17 cellular contexts compared by ENCODE assay signal in genomic region chr3:111874177-111874820, GRCh38. TPM values are rescaled to one million over a fixed set of nuclear protein-coding genes. Genes with fewer than 3 reads are reported as not detected.
DNase-seq lines count a peak whose midpoint lies in the region; ATAC-seq, FAIRE-seq and TF ChIP-seq lines count a peak whose summit lies in the region.
"Had no signal": no experiment of that assay in that cellular context is flagged by ENCODE, and none has a peak within 500 bp of the region (broad histone marks: within the 10 kb centered on the region; RNA-seq: fewer than 3 reads in every experiment).

No MANE protein-coding gene starts in this region.

- no peak overlapping the region for H3K9ac ChIP-seq in HepG2 (ENCODE audit: insufficient read depth, low read depth, low read length)

- H3K4me1 ChIP-seq in ACC112 (ENCODE audit: control insufficient read depth, insufficient read depth, low read length, unreplicated experiment) (peaks cover 31% of the 10 kb centered on the region), HepG2 (ENCODE audit: insufficient read depth, low read length) (peaks cover 33% of the 10 kb centered on the region)
- H3K4me1 ChIP-seq: right lobe of liver, thyroid gland had no signal

- H3K4me3 ChIP-seq in ACC112 (ENCODE audit: low read depth, low read length), result no peak overlapping the region
- no peak overlapping the region for H3K4me3 ChIP-seq in brain microvascular endothelial cell (ENCODE audit: low read depth, low read length)
- H3K4me3 ChIP-seq in HepG2 (replicated peaks in 1 of 3; ENCODE audit: insufficient read depth in 1 of 3, low read depth in 2 of 3, low read length in 3 of 3), result no peak overlapping the region
- H3K4me3 ChIP-seq: dorsolateral prefrontal cortex, hepatocyte, right lobe of liver, thyroid gland had no signal

- no peak for FAIRE-seq in HepG2 (lab: Jason Lieb, UNC)
- FAIRE-seq: G401.6 had no signal

- peaks cover 4% of the 10 kb centered on the region for H3K36me3 ChIP-seq in ACC112 (ENCODE audit: insufficient read depth, low read length)
- peaks cover 10% of the 10 kb centered on the region for H3K36me3 ChIP-seq in brain microvascular endothelial cell (replicated peaks)
- H3K36me3 ChIP-seq in HepG2 (replicated peaks in 1 of 2; ENCODE audit: control insufficient read depth in 1 of 2, insufficient read depth in 2 of 2, low read length in 2 of 2), result 0 out of 5 replicates have a peak, but pooled peaks cover 0 to 2% of the 10 kb centered on the region in 2 experiments
- H3K36me3 ChIP-seq: right lobe of liver, thyroid gland had no signal

- no peak overlapping the region for H3K27ac Mint-ChIP-seq in activated CD8-positive, alpha-beta memory T cell treated with anti-CD3 and anti-CD28 coated beads, Interleukin-2, amount 10 ng/mL, durations not matched to agents 7 days and 5 days
- H3K27ac Mint-ChIP-seq in effector memory CD8-positive, alpha-beta T cell, result no peak overlapping the region
- no peak overlapping the region for H3K27ac Mint-ChIP-seq in glutamatergic neuron (ENCODE audit: unreplicated experiment)
- H3K27ac Mint-ChIP-seq: activated naive CD4-positive, alpha-beta T cell treated with anti-CD3 and anti-CD28 coated beads, Interleukin-2, amount 50 U/mL, for 72 hours; B cell; T-helper 17 cell had no signal

- whole genome bisulfite sequencing in HepG2 (ENCODE audit: low lambda C conversion rate), result 98% methylated on average over 2 of the region's 2 CpGs

- POLR2A ChIA-PET in HepG2 (lab: Yijun Ruan, JAX), result no interaction called here

- no peak overlapping the region for H3K4me2 ChIP-seq in HepG2 (ENCODE audit: low read depth, low read length)
- H3K4me2 ChIP-seq: hepatocyte had no signal

- no peaks in the 10 kb centered on the region for H4K20me1 ChIP-seq in HepG2 (ENCODE audit: insufficient read depth, low read length)

- H3K36me3 Mint-ChIP-seq in activated CD8-positive, alpha-beta memory T cell treated with anti-CD3 and anti-CD28 coated beads, Interleukin-2, amount 10 ng/mL, durations not matched to agents 7 days and 5 days, result no peaks in the 10 kb centered on the region
- H3K36me3 Mint-ChIP-seq in effector memory CD8-positive, alpha-beta T cell (ENCODE audit: insufficient read depth), result no peaks in the 10 kb centered on the region
- no peaks in the 10 kb centered on the region for H3K36me3 Mint-ChIP-seq in glutamatergic neuron (ENCODE audit: unreplicated experiment)
- H3K36me3 Mint-ChIP-seq: activated naive CD4-positive, alpha-beta T cell treated with anti-CD3 and anti-CD28 coated beads, Interleukin-2, amount 50 U/mL, for 72 hours had no signal

- in situ Hi-C loops in brain microvascular endothelial cell (cut with HindIII; ENCODE audit: low pct_ligation_motif_present, low sequenced_read_pairs) (no loop called here), HepG2 (cut with HindIII; ENCODE audit: extremely low pct_ligation_motif_present, low pct_unique_long_range_greater_than_20kb) (no loop called here)

- CTCF ChIA-PET in HepG2 (lab: Yijun Ruan, JAX; ENCODE audit: low intra/inter-chr PET ratio, low total read pairs), result no interaction called here
- CTCF ChIA-PET in activated CD8-positive, alpha-beta memory T cell treated with anti-CD3 and anti-CD28 coated beads, Interleukin-2, amount 10 ng/mL, durations not matched to agents 7 days and 5 days (lab: Charles Lee), result no interaction called here

- DNase-seq in HT1080 (ENCODE audit: low read depth) (peak; percentile 97), brain microvascular endothelial cell (peak; percentile 86), HepG2 (ENCODE audit: low spot score) (peak; percentile 27), glutamatergic neuron (no peak)
- no peak for DNase-seq in activated CD8-positive, alpha-beta memory T cell treated with anti-CD3 and anti-CD28 coated beads, Interleukin-2, amount 10 ng/mL, durations not matched to agents 7 days and 5 days
- no peak for DNase-seq in effector memory CD8-positive, alpha-beta T cell
- no peak for DNase-seq in stimulated activated naive CD4-positive, alpha-beta T cell (lab: John Stamatoyannopoulos, UW)
- DNase-seq: dorsolateral prefrontal cortex, NCI-H187, right lobe of liver, T-helper 17 cell, thyroid gland had no signal

- H2AFZ ChIP-seq in ACC112 (ENCODE audit: low read length, unreplicated experiment), result no peak overlapping the region
- H2AFZ ChIP-seq in HepG2 (ENCODE audit: low read length), result no peak overlapping the region
- H2AFZ ChIP-seq: hepatocyte had no signal

- ATAC-seq in HepG2, result no peak
- ATAC-seq in activated CD8-positive, alpha-beta memory T cell treated with anti-CD3 and anti-CD28 coated beads, Interleukin-2, amount 10 ng/mL, durations not matched to agents 7 days and 5 days, result no peak
- no peak for ATAC-seq in effector memory CD8-positive, alpha-beta T cell (replicated peaks)
- ATAC-seq: activated naive CD4-positive, alpha-beta T cell treated with anti-CD3 and anti-CD28 coated beads, Interleukin-2, amount 50 U/mL, for 72 hours; T-helper 17 cell had no signal

- H3K4me1 Mint-ChIP-seq in activated CD8-positive, alpha-beta memory T cell treated with anti-CD3 and anti-CD28 coated beads, Interleukin-2, amount 10 ng/mL, durations not matched to agents 7 days and 5 days, result no peaks in the 10 kb centered on the region
- H3K4me1 Mint-ChIP-seq in effector memory CD8-positive, alpha-beta T cell (ENCODE audit: low read depth in 2 of 2), result peaks cover 5 to 19% of the 10 kb centered on the region in 2 donors
- peaks cover 27% of the 10 kb centered on the region for H3K4me1 Mint-ChIP-seq in glutamatergic neuron (ENCODE audit: low read depth, unreplicated experiment)
- H3K4me1 Mint-ChIP-seq: B cell had no signal

- no peak for TF ChIP-seq POLR2A in HepG2 (IDR thresholded peaks at IDR 0.05; ENCODE audit: insufficient read depth in 1 of 2, low read depth in 2 of 2, low read length in 2 of 2)

- H3K79me2 ChIP-seq in ACC112 (ENCODE audit: control insufficient read depth, insufficient read depth, low read length, unreplicated experiment), result peaks cover 74% of the 10 kb centered on the region
- no peaks in the 10 kb centered on the region for H3K79me2 ChIP-seq in HepG2 (ENCODE audit: insufficient read depth, low read length)

- H3K9me3 Mint-ChIP-seq in activated CD8-positive, alpha-beta memory T cell treated with anti-CD3 and anti-CD28 coated beads, Interleukin-2, amount 10 ng/mL, durations not matched to agents 7 days and 5 days (ENCODE audit: low read depth), result no peaks in the 10 kb centered on the region
- H3K9me3 Mint-ChIP-seq in effector memory CD8-positive, alpha-beta T cell, result no peaks in the 10 kb centered on the region
- no peaks in the 10 kb centered on the region for H3K9me3 Mint-ChIP-seq in glutamatergic neuron (ENCODE audit: unreplicated experiment)
- H3K9me3 Mint-ChIP-seq: activated naive CD4-positive, alpha-beta T cell treated with anti-CD3 and anti-CD28 coated beads, Interleukin-2, amount 50 U/mL, for 72 hours had no signal

- H3K27ac ChIP-seq in ACC112 (ENCODE audit: low read depth, low read length) (peak overlapping the region; percentile 61), brain microvascular endothelial cell (peak overlapping the region; percentile 73), HepG2 (ENCODE audit: extremely low read length, insufficient read depth, low read length) (no peak overlapping the region)
- H3K27ac ChIP-seq: dorsolateral prefrontal cortex, hepatocyte, right lobe of liver, thyroid gland had no signal

- H3K27me3 Mint-ChIP-seq in activated CD8-positive, alpha-beta memory T cell treated with anti-CD3 and anti-CD28 coated beads, Interleukin-2, amount 10 ng/mL, durations not matched to agents 7 days and 5 days, result no peaks in the 10 kb centered on the region
- no peaks in the 10 kb centered on the region for H3K27me3 Mint-ChIP-seq in effector memory CD8-positive, alpha-beta T cell
- H3K27me3 Mint-ChIP-seq in glutamatergic neuron (ENCODE audit: unreplicated experiment), result no peaks in the 10 kb centered on the region
- H3K27me3 Mint-ChIP-seq: B cell, T-helper 17 cell had no signal

- H3K4me3 Mint-ChIP-seq in activated CD8-positive, alpha-beta memory T cell treated with anti-CD3 and anti-CD28 coated beads, Interleukin-2, amount 10 ng/mL, durations not matched to agents 7 days and 5 days, result no peak overlapping the region
- no peak overlapping the region for H3K4me3 Mint-ChIP-seq in effector memory CD8-positive, alpha-beta T cell
- H3K4me3 Mint-ChIP-seq in glutamatergic neuron (ENCODE audit: unreplicated experiment), result no peak overlapping the region
- H3K4me3 Mint-ChIP-seq: B cell, T-helper 17 cell had no signal

- no TSS peak for BruUV-seq in HepG2 (replicated peaks; lab: Mats Ljungman, UMichigan)

- no peak for TF ChIP-seq RAD21 in HepG2 (CRISPR knock-in tag; IDR thresholded peaks at IDR 0.05)

- intact Hi-C loops in HepG2 (cut with micrococcal nuclease; ENCODE audit: unreplicated experiment), result no loop called here

- no peaks in the 10 kb centered on the region for H3K9me3 ChIP-seq in HepG2 (ENCODE audit: low read length)
- H3K9me3 ChIP-seq: right lobe of liver, thyroid gland had no signal

- no peaks in the 10 kb centered on the region for H3K27me3 ChIP-seq in ACC112 (ENCODE audit: insufficient read depth, low read length)
- no peaks in the 10 kb centered on the region for H3K27me3 ChIP-seq in brain microvascular endothelial cell (replicated peaks)
- H3K27me3 ChIP-seq in HepG2 (ENCODE audit: control insufficient read depth in 1 of 2, insufficient read depth in 2 of 2, low read length in 2 of 2), result no peaks in the 10 kb centered on the region
- H3K27me3 ChIP-seq: dorsolateral prefrontal cortex, hepatocyte, right lobe of liver, thyroid gland had no signal

- TF ChIP-seq CTCF in brain microvascular endothelial cell (IDR thresholded peaks at IDR 0.05; ENCODE audit: low read depth, low read length, missing control alignments), result no peak
- no peak for TF ChIP-seq CTCF in HepG2 (CRISPR knock-in tag; IDR thresholded peaks at IDR 0.05)
- no peak for TF ChIP-seq CTCF in glutamatergic neuron (IDR thresholded peaks at IDR 0.05; ENCODE audit: partially characterized antibody, unreplicated experiment)

- TF ChIP-seq EP300 in HepG2 (IDR thresholded peaks at IDR 0.05; ENCODE audit: low read depth in 2 of 2, low read length in 2 of 2), result no peak
- no peak for TF ChIP-seq EP300 in HepG2 (CRISPR knock-in tag; IDR thresholded peaks at IDR 0.05; ENCODE audit: borderline replicate concordance)

RNA-seq across cellular contexts. Expression of gene PHLDB2, which starts 15.2 kb away (rescaled TPM):
- 57.3 and 58.5 TPM in 2 replicates for total RNA-seq in HT1080 (2014; rRNA removed; shearing (Covaris generic))
- polyA plus RNA-seq in HT1080 (2015; cell fraction: cytosol; rRNA removed), result 56.8 and 73.4 TPM in 2 replicates
- 224 and 250 TPM in 2 replicates for polyA plus RNA-seq in HT1080 (2015; cell fraction: nucleus; rRNA removed)
- total RNA-seq in HepG2 (2016; rRNA removed; fragmentation: Illumina TruSeq; extraction: Trizol) (21.5 and 23.6 TPM in 2 replicates), glutamatergic neuron (ENCODE audit: unreplicated experiment) (18.7 TPM)
- total RNA-seq in HepG2 (2016; cell fraction: cytosol; rRNA removed; fragmentation: Illumina TruSeq; extraction: Trizol; ENCODE audit: low read depth), result 6.9 and 8.0 TPM in 2 replicates
- 21.0 and 22.1 TPM in 2 replicates for total RNA-seq in HepG2 (2016; cell fraction: insoluble cytoplasmic fraction; rRNA removed; fragmentation: Illumina TruSeq; extraction: Trizol)
- total RNA-seq in HepG2 (2016; cell fraction: membrane; rRNA removed; fragmentation: Illumina TruSeq; extraction: Trizol), result 7.5 and 8.6 TPM in 2 replicates
- total RNA-seq in HepG2 (2016; cell fraction: nucleus; rRNA removed; fragmentation: Illumina TruSeq; extraction: Trizol), result 47.1 and 49.2 TPM in 2 replicates
- 8.4 and 8.7 TPM in 2 replicates for polyA plus RNA-seq in HepG2 (2011; rRNA removed)
- polyA plus RNA-seq in HepG2 (2011; cell fraction: cytosol; rRNA removed), result 4.0 and 4.6 TPM in 2 replicates
- polyA plus RNA-seq in HepG2 (2011; cell fraction: nucleus; rRNA removed), result 16.3 and 16.8 TPM in 2 replicates
- 8.4 and 12.0 TPM in 2 replicates for polyA plus RNA-seq in HepG2 (2012)
- 0.75 and 0.92 TPM in 2 replicates for polyA plus RNA-seq in HepG2 (2016; cell fraction: cytosol; fragmentation: Illumina TruSeq; extraction: Trizol; ENCODE audit: low read depth)
- 17.4 and 18.0 TPM in 2 replicates for polyA plus RNA-seq in HepG2 (2016; cell fraction: insoluble cytoplasmic fraction; fragmentation: Illumina TruSeq; extraction: Trizol; ENCODE audit: low read depth)
- 2.9 and 3.1 TPM in 2 replicates for polyA plus RNA-seq in HepG2 (2016; cell fraction: membrane; fragmentation: Illumina TruSeq; extraction: Trizol; ENCODE audit: low read depth)
- 34.5 and 36.8 TPM in 2 replicates for polyA plus RNA-seq in HepG2 (2016; cell fraction: nucleus; fragmentation: Illumina TruSeq; extraction: Trizol; ENCODE audit: insufficient read depth, low read depth)
- polyA minus RNA-seq in HepG2 (2011; rRNA and poly(A)+ RNA removed; ENCODE audit: low replicate concordance), result 27.7 and 69.1 TPM in 2 replicates
- polyA minus RNA-seq in HepG2 (2011; cell fraction: cytosol; rRNA and poly(A)+ RNA removed), result 12.6 and 13.0 TPM in 2 replicates
- polyA minus RNA-seq in HepG2 (2011; cell fraction: nucleus; rRNA and poly(A)+ RNA removed), result 99.5 and 104 TPM in 2 replicates
- total RNA-seq in activated CD8-positive, alpha-beta memory T cell treated with anti-CD3 and anti-CD28 coated beads, Interleukin-2, amount 10 ng/mL, durations not matched to agents 7 days and 5 days, result 1 to 10 TPM; 4.4 to 4.8 TPM

Comparison
In these comparisons a context has a peak if more than half of its experiments do, and no peak if none do; other contexts are left out.
1. DNase-seq: peak in HT1080 (single experiment), brain microvascular endothelial cell (single experiment) and HepG2 (single experiment); none in activated CD8-positive, alpha-beta memory T cell treated with anti-CD3 and anti-CD28 coated beads, Interleukin-2, amount 10 ng/mL, durations not matched to agents 7 days and 5 days (single experiment), effector memory CD8-positive, alpha-beta T cell (0 of 3), stimulated activated naive CD4-positive, alpha-beta T cell (0 of 6) and glutamatergic neuron (single experiment).